In genomic region chr13:42110410-42111155, GRCh38 we compare ENCODE assay signal across 8 cellular contexts.
DNase-seq lines count a peak whose midpoint lies in the region; ATAC-seq, FAIRE-seq and TF ChIP-seq lines count a peak whose summit lies in the region.

No MANE protein-coding gene starts in this region.

- H3K36me3 ChIP-seq in Caco-2 (ENCODE audit: control insufficient read depth, insufficient read depth, low read length), result no peaks in the 10 kb centered on the region

- H3K27me3 Mint-ChIP-seq in Caco-2 (ENCODE audit: insufficient read depth, unreplicated experiment), result no peaks in the 10 kb centered on the region
- H3K27me3 Mint-ChIP-seq in activated CD4-positive, alpha-beta T cell treated with anti-CD3 and anti-CD28 coated beads, Interleukin-2, amount 10 ng/mL, durations not matched to agents 24 days and 14 days, result no peaks in the 10 kb centered on the region

- TF ChIP-seq CTCF in Caco-2 (IDR thresholded peaks at IDR 0.05; ENCODE audit: insufficient read depth in 1 of 2, low read depth in 1 of 2, low read length in 1 of 2, severe bottlenecking in 1 of 2, unreplicated experiment in 1 of 2), result peak; percentile 66 to 70
- TF ChIP-seq CTCF in foreskin keratinocyte (conservative IDR thresholded peaks at IDR 0.05), result peak; percentile 90

- POLR2A ChIA-PET in Caco-2 (lab: Charles Lee), result no interaction called here

- DNase-seq in Caco-2 (peak in 1 of 2 experiments; percentile 72), H54 (ENCODE audit: insufficient read length, low spot score) (peak; percentile 6), NCI-H345 (lab: John Stamatoyannopoulos, UW) (peak; percentile 50), foreskin keratinocyte (peak; percentile 42 to 65), pons (ENCODE audit: low spot score) (peak; percentile 82)
- DNase-seq in activated CD4-positive, alpha-beta T cell treated with anti-CD3 and anti-CD28 coated beads, Interleukin-2, amount 10 ng/mL, durations not matched to agents 24 days and 14 days, result peak; percentile 87
- DNase-seq in NK-92 treated with Interleukin-12 subunit alpha and Interleukin-12 subunit beta, amount 100 ng/mL, for 24 hours (lab: John Stamatoyannopoulos, UW), result no peak

- H3K36me3 Mint-ChIP-seq in Caco-2 (ENCODE audit: insufficient read depth, unreplicated experiment), result no peaks in the 10 kb centered on the region
- H3K36me3 Mint-ChIP-seq in activated CD4-positive, alpha-beta T cell treated with anti-CD3 and anti-CD28 coated beads, Interleukin-2, amount 10 ng/mL, durations not matched to agents 24 days and 14 days (ENCODE audit: low read depth), result no peaks in the 10 kb centered on the region

- H3K27ac ChIP-seq in foreskin keratinocyte, result no peak overlapping the region

- CTCF ChIA-PET in Caco-2 (lab: Charles Lee), result no interaction called here

- BruUV-seq in Caco-2 (replicated peaks; lab: Mats Ljungman, UMichigan), result no TSS peak

- TF ChIP-seq POLR2A in H54 (IDR thresholded peaks at IDR 0.05; ENCODE audit: low read depth, low read length), result no peak

- H3K4me1 ChIP-seq in Caco-2, result peaks cover 15% of the 10 kb centered on the region
- H3K4me1 ChIP-seq in foreskin keratinocyte, result peaks cover 16% of the 10 kb centered on the region

- H3K4me3 Mint-ChIP-seq in Caco-2 (ENCODE audit: unreplicated experiment), result no peak overlapping the region
- H3K4me3 Mint-ChIP-seq in activated CD4-positive, alpha-beta T cell treated with anti-CD3 and anti-CD28 coated beads, Interleukin-2, amount 10 ng/mL, durations not matched to agents 24 days and 14 days, result no peak overlapping the region

- no peaks in the 10 kb centered on the region for H3K27me3 ChIP-seq in Caco-2 (replicated peaks; ENCODE audit: control insufficient read depth, insufficient read depth, low read length)
- no peaks in the 10 kb centered on the region for H3K27me3 ChIP-seq in foreskin keratinocyte

- no peak overlapping the region for H3K27ac Mint-ChIP-seq in Caco-2 (ENCODE audit: unreplicated experiment)
- H3K27ac Mint-ChIP-seq in activated CD4-positive, alpha-beta T cell treated with anti-CD3 and anti-CD28 coated beads, Interleukin-2, amount 10 ng/mL, durations not matched to agents 24 days and 14 days, result peak overlapping the region; percentile 51

- H3K9me3 Mint-ChIP-seq in Caco-2 (ENCODE audit: unreplicated experiment), result no peaks in the 10 kb centered on the region
- no peaks in the 10 kb centered on the region for H3K9me3 Mint-ChIP-seq in activated CD4-positive, alpha-beta T cell treated with anti-CD3 and anti-CD28 coated beads, Interleukin-2, amount 10 ng/mL, durations not matched to agents 24 days and 14 days

- no peak overlapping the region for H3K4me3 ChIP-seq in Caco-2 (ENCODE audit: low read depth, low read length)

- FAIRE-seq in H54 (lab: Jason Lieb, UNC), result no peak

- no peaks in the 10 kb centered on the region for H3K9me3 ChIP-seq in Caco-2

- H3K4me1 Mint-ChIP-seq in Caco-2 (ENCODE audit: low read depth, unreplicated experiment), result no peaks in the 10 kb centered on the region
- peaks cover 11% of the 10 kb centered on the region for H3K4me1 Mint-ChIP-seq in activated CD4-positive, alpha-beta T cell treated with anti-CD3 and anti-CD28 coated beads, Interleukin-2, amount 10 ng/mL, durations not matched to agents 24 days and 14 days

- ATAC-seq in foreskin keratinocyte (no peak), GM21367 (IDR thresholded peaks at IDR 0.05; ENCODE audit: unreplicated experiment) (no peak)

- intact Hi-C loops in Caco-2 (cut with micrococcal nuclease; ENCODE audit: unreplicated experiment), result loop anchor here (1.0 to 10.0 kb wide), 6 partner anchors 63 to 756 kb away; partner anchors contain the start of gene DGKH
- intact Hi-C loops in activated CD4-positive, alpha-beta T cell treated with anti-CD3 and anti-CD28 coated beads, Interleukin-2, amount 10 ng/mL, durations not matched to agents 24 days and 14 days (cut with micrococcal nuclease), result loop anchor here (1.0 to 10.0 kb wide), 5 partner anchors 148 to 756 kb away; partner anchors contain the start of gene VWA8
